Comparison of ENCODE assay signal across 8 cellular contexts in the genomic region with DNA sequence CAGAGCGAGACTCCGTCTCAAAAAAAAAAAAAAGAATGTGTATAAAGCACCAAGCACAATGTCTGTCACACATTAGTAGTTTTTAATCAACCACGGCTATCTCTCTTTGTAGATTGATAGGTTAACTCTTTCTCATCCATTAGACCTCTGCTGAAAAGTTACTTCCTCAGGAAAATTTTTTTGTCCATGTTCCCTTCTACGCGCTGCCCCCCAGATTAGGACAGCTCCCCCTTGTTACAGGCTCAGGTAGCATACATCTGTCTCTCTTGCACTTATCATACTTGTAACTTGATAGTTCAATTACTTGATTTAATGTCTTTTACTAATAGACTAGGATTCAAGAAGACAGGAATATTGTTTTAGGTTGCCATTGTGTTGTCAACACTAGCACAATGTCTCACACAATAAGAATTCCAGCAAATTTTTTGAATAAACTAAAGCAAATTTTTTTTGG. TPM values are rescaled to one million over a fixed set of nuclear protein-coding genes. Genes with fewer than 3 reads are reported as not detected.
DNase-seq lines count a peak whose midpoint lies in the region; ATAC-seq and TF ChIP-seq lines count a peak whose summit lies in the region.

No MANE protein-coding gene starts in this region.

- no peak for TF ChIP-seq EP300 in sigmoid colon (IDR thresholded peaks at IDR 0.05)

- WGBS in sigmoid colon, 2 donors = 84 to 85% methylated on average over 5 of the region's 5 CpGs

- TF ChIP-seq CTCF in Panc1 (IDR thresholded peaks at IDR 0.05) (peak; percentile 11; the same call in 1 of the 2 replicates), sigmoid colon (IDR thresholded peaks at IDR 0.05) (no peak)

- H3K9me3 Mint-ChIP-seq in activated CD4-positive, alpha-beta T cell treated with anti-CD3 and anti-CD28 coated beads, Interleukin-2, amount 10 ng/mL, durations not matched to agents 24 days and 14 days = no peaks in the 10 kb centered on the region

- no peaks in the 10 kb centered on the region for H3K27me3 ChIP-seq in Panc1 (ENCODE audit: control insufficient read depth, insufficient read depth, low read length)
- no peaks in the 10 kb centered on the region for H3K27me3 ChIP-seq in sigmoid colon

- no peak overlapping the region for H3K27ac Mint-ChIP-seq in activated CD4-positive, alpha-beta T cell treated with anti-CD3 and anti-CD28 coated beads, Interleukin-2, amount 10 ng/mL, durations not matched to agents 24 days and 14 days

- peaks cover 3% of the 10 kb centered on the region for H3K27me3 Mint-ChIP-seq in activated CD4-positive, alpha-beta T cell treated with anti-CD3 and anti-CD28 coated beads, Interleukin-2, amount 10 ng/mL, durations not matched to agents 24 days and 14 days

- TF ChIP-seq POLR2A in erythroblast (IDR thresholded peaks at IDR 0.05; ENCODE audit: low read length) (no peak), sigmoid colon (IDR thresholded peaks at IDR 0.05) (no peak)

- no peak for ATAC-seq in Panc1

- CTCF ChIA-PET in Panc1 (lab: Charles Lee) = no interaction called here

- no peaks in the 10 kb centered on the region for H3K9me3 ChIP-seq in Panc1 (ENCODE audit: control insufficient read depth, insufficient read depth, low read depth, low read length)
- H3K9me3 ChIP-seq in sigmoid colon = no peaks in the 10 kb centered on the region

- H3K4me1 Mint-ChIP-seq in activated CD4-positive, alpha-beta T cell treated with anti-CD3 and anti-CD28 coated beads, Interleukin-2, amount 10 ng/mL, durations not matched to agents 24 days and 14 days = peaks cover 41% of the 10 kb centered on the region

- H3K36me3 ChIP-seq in Panc1 (ENCODE audit: control insufficient read depth, insufficient read depth, low read length) (peaks cover 14% of the 10 kb centered on the region), sigmoid colon (peaks cover 0 to 17% (median 0%) of the 10 kb centered on the region in 4 donors)

- H3K36me3 Mint-ChIP-seq in activated CD4-positive, alpha-beta T cell treated with anti-CD3 and anti-CD28 coated beads, Interleukin-2, amount 10 ng/mL, durations not matched to agents 24 days and 14 days (ENCODE audit: low read depth) = peaks cover 17% of the 10 kb centered on the region

- H3K4me3 Mint-ChIP-seq in activated CD4-positive, alpha-beta T cell treated with anti-CD3 and anti-CD28 coated beads, Interleukin-2, amount 10 ng/mL, durations not matched to agents 24 days and 14 days = peak overlapping the region; percentile 99

- intact Hi-C loops in activated CD4-positive, alpha-beta T cell treated with anti-CD3 and anti-CD28 coated beads, Interleukin-2, amount 10 ng/mL, durations not matched to agents 24 days and 14 days (cut with micrococcal nuclease) = loop anchor here (5.0 kb wide), 1 partner anchor 1802 kb away; a partner anchor contains a TSS
- intact Hi-C loops in Panc1 (cut with micrococcal nuclease; ENCODE audit: unreplicated experiment) (no loop called here), sigmoid colon (cut with DNase I) (loop anchor here (5.0 kb wide), 3 partner anchors 283 to 1008 kb away; a partner anchor contains a TSS)

- DNase-seq in activated CD4-positive, alpha-beta T cell treated with anti-CD3 and anti-CD28 coated beads, Interleukin-2, amount 10 ng/mL, durations not matched to agents 24 days and 14 days = no peak
- no peak for DNase-seq in activated CD4-positive, alpha-beta T cell treated with anti-CD3 and anti-CD28 coated beads for 48 hours
- no peak for DNase-seq in Panc1 (ENCODE audit: low read depth, low spot score)
- peak; percentile 3 to 4 for DNase-seq in erythroblast (lab: John Stamatoyannopoulos, UW)
- no peak for DNase-seq in skeletal muscle cell (ENCODE audit: low read depth)
- no peak for DNase-seq in sigmoid colon
- no peak for DNase-seq in NCI-H1930 (lab: John Stamatoyannopoulos, UW)
- DNase-seq in NCI-H2196 (lab: John Stamatoyannopoulos, UW; ENCODE audit: unreplicated experiment) = no peak

- POLR2A ChIA-PET in Panc1 (lab: Charles Lee) = interaction anchor here (0.7 kb wide), 1 partner anchor 108 kb away, joined by 5 read pairs; no protein-coding TSS in a partner anchor

- peaks cover 38% of the 10 kb centered on the region for H3K4me1 ChIP-seq in Panc1 (ENCODE audit: control insufficient read depth, insufficient read depth, low read length)
- peaks cover 0 to 18% (median 10%) of the 10 kb centered on the region in 4 donors for H3K4me1 ChIP-seq in sigmoid colon

- BruUV-seq in Panc1 (replicated peaks; lab: Mats Ljungman, UMichigan) = no TSS peak

- H3K4me3 ChIP-seq in Panc1 (ENCODE audit: low read depth in 2 of 2, low read length in 2 of 2) (peak overlapping the region; percentile 86 to 88), skeletal muscle cell (ENCODE audit: low read depth, low read length) (peak overlapping the region; percentile 71), sigmoid colon (no peak overlapping the region)

- in situ Hi-C loops in Panc1 (cut with HindIII; ENCODE audit: low pct_unique_long_range_greater_than_20kb, low sequenced_read_pairs) = no loop called here

- H3K27ac ChIP-seq in Panc1 (ENCODE audit: low read length) = peak overlapping the region; percentile 97
- no peak overlapping the region for H3K27ac ChIP-seq in sigmoid colon

RNA-seq across cellular contexts. Expression of a gene that starts 1.5 kb away (rescaled TPM):
- total RNA-seq in activated CD4-positive, alpha-beta T cell treated with anti-CD3 and anti-CD28 coated beads, Interleukin-2, amount 10 ng/mL, durations not matched to agents 24 days and 14 days = 36.9 and 38.5 TPM in 2 replicates
- total RNA-seq in Panc1 (2021; ENCODE audit: unreplicated experiment) = 72.6 TPM
- polyA plus RNA-seq in Panc1 (2012; ENCODE audit: insufficient read length) = 27.6 TPM
- total RNA-seq in sigmoid colon = 10 to 100 TPM in 1 of 4 donors, 1 to 10 TPM in 3; 3.0 to 14.7 (median 9.0) TPM
- 1 to 10 TPM; 3.6 to 9.3 (median 4.9) TPM for polyA plus RNA-seq in sigmoid colon

RNA-seq across cellular contexts. Expression of a gene that starts 52.0 kb away (rescaled TPM):
- 206 and 215 TPM in 2 replicates for total RNA-seq in activated CD4-positive, alpha-beta T cell treated with anti-CD3 and anti-CD28 coated beads, Interleukin-2, amount 10 ng/mL, durations not matched to agents 24 days and 14 days
- total RNA-seq in Panc1 (2021; ENCODE audit: unreplicated experiment) (1.4 TPM), sigmoid colon (10 to 100 TPM; 10.9 to 20.5 (median 13.6) TPM)
- 0.25 TPM for polyA plus RNA-seq in Panc1 (2012; ENCODE audit: insufficient read length)
- 10 to 100 TPM in 1 of 3 donors, 1 to 10 TPM in 2; 2.3 to 21.1 (median 4.2) TPM for polyA plus RNA-seq in sigmoid colon

Comparison
In these comparisons a context has a peak if more than half of its experiments do, and no peak if none do; other contexts are left out.
1. DNase-seq: peak in erythroblast (2 of 2); none in activated CD4-positive, alpha-beta T cell treated with anti-CD3 and anti-CD28 coated beads, Interleukin-2, amount 10 ng/mL, durations not matched to agents 24 days and 14 days (single experiment), activated CD4-positive, alpha-beta T cell treated with anti-CD3 and anti-CD28 coated beads for 48 hours (single experiment), Panc1 (single experiment), skeletal muscle cell (single experiment), sigmoid colon (single experiment), NCI-H1930 (0 of 2) and NCI-H2196 (single experiment).
2. H3K4me3 ChIP-seq: peak in Panc1 (2 of 2) and skeletal muscle cell (single experiment); none in sigmoid colon (0 of 4).